Comparison of ENCODE assay signal across 18 cellular contexts in the genomic region with DNA sequence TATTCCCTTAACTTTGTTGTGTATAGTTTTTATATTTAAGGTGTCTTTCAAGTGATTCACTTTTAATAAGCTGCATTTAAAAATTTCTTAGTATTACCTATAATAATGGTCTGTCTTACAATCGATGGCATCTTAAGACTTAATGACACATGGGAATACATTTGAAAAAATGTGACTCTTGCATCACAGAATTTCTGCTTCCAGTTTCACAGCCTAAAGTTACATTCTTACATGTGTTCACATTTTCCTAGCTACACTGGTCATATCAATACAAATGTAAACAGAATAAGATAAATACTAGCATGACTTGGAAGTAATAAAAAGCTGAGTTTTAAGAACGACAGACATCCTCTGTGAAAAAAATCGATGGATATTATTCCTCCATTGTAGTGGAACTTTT.
DNase-seq lines count a peak whose midpoint lies in the region; ATAC-seq, FAIRE-seq and TF ChIP-seq lines count a peak whose summit lies in the region.
"Had no signal": no experiment of that assay in that cellular context is flagged by ENCODE, and none has a peak within 500 bp of the region (broad histone marks: within the 10 kb centered on the region; RNA-seq: fewer than 3 reads in every experiment).

No MANE protein-coding gene starts in this region.

- H3K79me2 ChIP-seq in Karpas-422 (ENCODE audit: low read length) = no peaks in the 10 kb centered on the region
- H3K79me2 ChIP-seq in endothelial cell of umbilical vein (ENCODE audit: control insufficient read depth, insufficient read depth, low read length) = no peaks in the 10 kb centered on the region

- no peak overlapping the region for H3K4me3 ChIP-seq in Karpas-422 (ENCODE audit: low read length)
- no peak overlapping the region for H3K4me3 ChIP-seq in endothelial cell of umbilical vein (replicated peaks in 1 of 3; ENCODE audit: insufficient read depth in 1 of 3, low read depth in 1 of 3, low read length in 3 of 3)
- H3K4me3 ChIP-seq: A549, HAP-1 had no signal

- no peak for TF ChIP-seq CTCF in endothelial cell of umbilical vein (IDR thresholded peaks at IDR 0.05; ENCODE audit: extremely low read depth in 1 of 2, insufficient read depth in 1 of 2, low read depth in 1 of 2, low read length in 2 of 2)

- H3K36me3 ChIP-seq in Karpas-422 (ENCODE audit: insufficient read depth, low read length) (no peaks in the 10 kb centered on the region), endothelial cell of umbilical vein (ENCODE audit: control insufficient read depth in 2 of 2, extremely low read depth in 1 of 2, insufficient read depth in 2 of 2, low read length in 2 of 2) (no peaks in the 10 kb centered on the region)
- H3K36me3 ChIP-seq: HAP-1 had no signal

- H2AFZ ChIP-seq in Karpas-422 (ENCODE audit: low read length) (peak overlapping the region; percentile 83), endothelial cell of umbilical vein (ENCODE audit: low read depth, low read length) (no peak overlapping the region)

- CTCF ChIA-PET in endothelial cell of umbilical vein (lab: Charles Lee) = interaction anchor here (1.0 kb wide), 1 partner anchor 23 kb away, joined by 3 read pairs; no protein-coding TSS in a partner anchor

- TF ChIP-seq POLR2A in endothelial cell of umbilical vein (IDR thresholded peaks at IDR 0.05; ENCODE audit: low read depth, low read length) = no peak

- no peak for ATAC-seq in GM18502 (IDR thresholded peaks at IDR 0.05; ENCODE audit: poor library complexity, unreplicated experiment)
- no peak for ATAC-seq in GM21390 (IDR thresholded peaks at IDR 0.05; ENCODE audit: unreplicated experiment)
- ATAC-seq: A549; CD8-positive, alpha-beta T cell had no signal

- no peak overlapping the region for H3K9ac ChIP-seq in Karpas-422 (ENCODE audit: low read length)
- no peak overlapping the region for H3K9ac ChIP-seq in endothelial cell of umbilical vein (replicated peaks; ENCODE audit: extremely low read depth, insufficient read depth, low read length)

- dilution Hi-C loops in endothelial cell of umbilical vein (cut with MboI; ENCODE audit: extremely low pct_ligation_motif_present, low sequenced_read_pairs) = no loop called here

- no peaks in the 10 kb centered on the region for H3K9me3 ChIP-seq in Karpas-422 (ENCODE audit: low read length)
- H3K9me3 ChIP-seq in endothelial cell of umbilical vein (replicated peaks; ENCODE audit: control insufficient read depth, insufficient read depth, low read length) = no peaks in the 10 kb centered on the region
- H3K9me3 ChIP-seq: A549, HAP-1 had no signal

- no peaks in the 10 kb centered on the region for H3K9me1 ChIP-seq in endothelial cell of umbilical vein (replicated peaks; ENCODE audit: control insufficient read depth, extremely low read depth, insufficient read depth, low read length)

- no TSS peak for BruUV-seq in endothelial cell of umbilical vein (replicated peaks; lab: Mats Ljungman, UMichigan)

- no peaks in the 10 kb centered on the region for H4K20me1 ChIP-seq in Karpas-422 (ENCODE audit: insufficient read depth, low read depth, low read length)
- H4K20me1 ChIP-seq in endothelial cell of umbilical vein (replicated peaks; ENCODE audit: control insufficient read depth, extremely low read depth, insufficient read depth, low read length) = no peaks in the 10 kb centered on the region

- no peak overlapping the region for H3K27ac ChIP-seq in Karpas-422 (ENCODE audit: low read length)
- no peak overlapping the region for H3K27ac ChIP-seq in endothelial cell of umbilical vein (ENCODE audit: insufficient read depth, low read depth, low read length)
- H3K27ac ChIP-seq: A549 had no signal

- FAIRE-seq in G401.6 (lab: Jason Lieb, UNC) (peak; percentile 36), endothelial cell of umbilical vein (lab: Jason Lieb, UNC) (no peak)
- FAIRE-seq: A549, D721Med, GM18507 had no signal

- POLR2A ChIA-PET in endothelial cell of umbilical vein (lab: Charles Lee) = no interaction called here

- H3K4me2 ChIP-seq in Karpas-422 (ENCODE audit: low read depth, low read length, poor library complexity, severe bottlenecking) (no peak overlapping the region), endothelial cell of umbilical vein (ENCODE audit: insufficient read depth, low read length) (peak overlapping the region; percentile 81)
- H3K4me2 ChIP-seq: A549 had no signal

- DNase-seq in Karpas-422 (no peak), endothelial cell of umbilical vein (ENCODE audit: low read depth, low spot score) (no peak), iris pigment epithelial cell (ENCODE audit: low read depth) (peak; percentile 47), activated T-cell treated with anti-CD3 and anti-CD28 coated beads for 4 hours (no peak)
- DNase-seq in stimulated activated CD4-positive, alpha-beta T cell treated with anti-CD3 and anti-CD28 coated beads, Interleukin-4, amount 100 ng/mL, for 4 hours = no peak
- DNase-seq: CD8-positive, alpha-beta T cell; COR-L47; DND-41; GOT3; HFFc6; KG1 had no signal

- H3K4me1 ChIP-seq in Karpas-422 (ENCODE audit: low read length) (no peaks in the 10 kb centered on the region), endothelial cell of umbilical vein (ENCODE audit: control insufficient read depth, extremely low read depth, insufficient read depth, low read length) (peaks cover 10% of the 10 kb centered on the region)
- H3K4me1 ChIP-seq: A549, HAP-1 had no signal

- H3K27me3 ChIP-seq in Karpas-422 (ENCODE audit: low read length) (no peaks in the 10 kb centered on the region), endothelial cell of umbilical vein (ENCODE audit: control insufficient read depth in 2 of 2, insufficient read depth in 2 of 2, low read length in 2 of 2) (no peaks in the 10 kb centered on the region)

- intact Hi-C loops in endothelial cell of umbilical vein (cut with micrococcal nuclease) = no loop called here

- H3K9me2 ChIP-seq in Karpas-422 (replicated peaks; ENCODE audit: insufficient read depth, low read length) = no peaks in the 10 kb centered on the region

TF ChIP-seq in endothelial cell of umbilical vein, 7 proteins besides CTCF, POLR2A, EP300 and RAD21:
- TF ChIP-seq FOS (IDR thresholded peaks at IDR 0.05; ENCODE audit: borderline replicate concordance, insufficient read depth, low read length) (no peak), GATA2 (IDR thresholded peaks at IDR 0.05; ENCODE audit: insufficient read depth, insufficient read length, low read depth, low read length) (no peak), POLR2AphosphoS5 (IDR thresholded peaks at IDR 0.05; ENCODE audit: insufficient read depth, low read depth, low read length) (no peak), EZH2 (IDR thresholded peaks at IDR 0.05; ENCODE audit: borderline replicate concordance, low read depth, low read length, severe bottlenecking) (no peak), JUN (IDR thresholded peaks at IDR 0.05; ENCODE audit: borderline replicate concordance, insufficient read depth, insufficient read length, low read depth) (no peak), MYC (IDR thresholded peaks at IDR 0.05; ENCODE audit: low read depth, low read length) (no peak)
- TF ChIP-seq, protein P1, sequence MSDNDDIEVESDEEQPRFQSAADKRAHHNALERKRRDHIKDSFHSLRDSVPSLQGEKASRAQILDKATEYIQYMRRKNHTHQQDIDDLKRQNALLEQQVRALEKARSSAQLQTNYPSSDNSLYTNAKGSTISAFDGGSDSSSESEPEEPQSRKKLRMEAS (IDR thresholded peaks at IDR 0.05; ENCODE audit: insufficient read depth, insufficient read length) = no peak
